ENCODE assay signal across 7 cellular contexts in genomic region chr11:27219487-27220039, GRCh38.
DNase-seq lines count a peak whose midpoint lies in the region; TF ChIP-seq lines count a peak whose summit lies in the region.
"Not testable (repeated sequence)": the region's sequence is repeated elsewhere in the genome, so short reads cannot be mapped to it uniquely, and the experiment has no call there.

No MANE protein-coding gene starts in this region.

- H3K4ac ChIP-seq in H9 (ENCODE audit: low read depth, low read length) = peak overlapping the region; percentile 66; the same call in 1 of the 2 replicates
- H3K4ac ChIP-seq in mesendoderm (ENCODE audit: low read depth, low read length) = not testable (repeated sequence)

- H2BK5ac ChIP-seq in H9 (ENCODE audit: insufficient read length, low read length); mesendoderm (ENCODE audit: low read length): not testable (repeated sequence)

- peak overlapping the region; percentile 91 for H3K4me3 ChIP-seq in OCI-LY3 (ENCODE audit: low read length)
- not testable (repeated sequence) for H3K4me3 ChIP-seq in mesendoderm (ENCODE audit: low read length)

- not testable (repeated sequence) for DNase-seq in H9; glutamatergic neuron; mesendoderm; osteocyte (ENCODE audit: extremely low spot score, unreplicated experiment)
- DNase-seq in NCI-H1417 (lab: John Stamatoyannopoulos, UW) = peak; percentile 10 to 38 (median 16)

- H3K14ac ChIP-seq in H9 (ENCODE audit: insufficient read depth, low read length) = not testable (repeated sequence)

- H3K18ac ChIP-seq in H9 (ENCODE audit: insufficient read length, low read depth, low read length) = not testable (repeated sequence)
- H3K18ac ChIP-seq in mesendoderm (ENCODE audit: low read length) = peak overlapping the region; percentile 90

- not testable (repeated sequence) for H4K91ac ChIP-seq in H9 (ENCODE audit: insufficient read length, low read depth, low read length)

- H3K9ac ChIP-seq in H9 (ENCODE audit: extremely low read depth, insufficient read length, low read length) (peak overlapping the region; percentile 65), OCI-LY3 (ENCODE audit: low read length) (peak overlapping the region; percentile 94)
- H3K9ac ChIP-seq in mesendoderm (ENCODE audit: low read length) = not testable (repeated sequence)

- no CpG with 5 or more reads among the region's 24 CpGs for WGBS in H9 (ENCODE audit: extremely low coverage, insufficient read length, low lambda C conversion rate)
- WGBS in mesendoderm (ENCODE audit: extremely low coverage, insufficient coverage, low lambda C conversion rate) = no CpG with 5 or more reads among the region's 24 CpGs

- H3K4me1 ChIP-seq in H9 (ENCODE audit: insufficient read depth, low read length); mesendoderm (ENCODE audit: control insufficient read depth, low read depth, low read length): not testable (repeated sequence)
- H3K4me1 ChIP-seq in OCI-LY3 (ENCODE audit: low read length) = peaks cover 12% of the 10 kb centered on the region

- H4K20me1 ChIP-seq in H9 (ENCODE audit: control insufficient read depth, insufficient read depth, insufficient read length); OCI-LY3 (ENCODE audit: insufficient read depth, low read length): not testable (repeated sequence)

- peak overlapping the region; percentile 82 to 87 for H3K4me3 Mint-ChIP-seq in H9
- peak overlapping the region in 3 of 5 experiments; percentile 43 to 81 (median 76) for H3K4me3 Mint-ChIP-seq in brain
- peak overlapping the region; percentile 68 for H3K4me3 Mint-ChIP-seq in glutamatergic neuron (ENCODE audit: unreplicated experiment)
- H3K4me3 Mint-ChIP-seq in osteocyte (ENCODE audit: unreplicated experiment) = peak overlapping the region; percentile 70

- H2AK5ac ChIP-seq in H9 (ENCODE audit: insufficient read length, low read length) = not testable (repeated sequence)
- H2AK5ac ChIP-seq in mesendoderm (ENCODE audit: low read length) = peak overlapping the region; percentile 5

- not testable (repeated sequence) for H3K27me3 Mint-ChIP-seq in H9 (ENCODE audit: low read depth); brain; glutamatergic neuron (ENCODE audit: unreplicated experiment); osteocyte (ENCODE audit: unreplicated experiment)

- H3K27me3 ChIP-seq in H9 (ENCODE audit: insufficient read depth, low read length); OCI-LY3 (ENCODE audit: low read depth, low read length); mesendoderm (ENCODE audit: insufficient read depth, low read length, poor library complexity): not testable (repeated sequence)

- peak overlapping the region in 2 of 3 experiments; percentile 99 to 100; a peak in 5 of 7 replicates for H3K27ac Mint-ChIP-seq in H9
- peak overlapping the region in 3 of 5 experiments; percentile 90 to 96 (median 95) for H3K27ac Mint-ChIP-seq in brain
- H3K27ac Mint-ChIP-seq in glutamatergic neuron (ENCODE audit: unreplicated experiment) = peak overlapping the region; percentile 72
- H3K27ac Mint-ChIP-seq in osteocyte (ENCODE audit: unreplicated experiment) = peak overlapping the region; percentile 96

- not testable (repeated sequence) for H2AFZ ChIP-seq in H9 (ENCODE audit: low read length)
- H2AFZ ChIP-seq in OCI-LY3 (ENCODE audit: low read depth, low read length) = peak overlapping the region; percentile 61; the same call in 1 of the 2 replicates

- not testable (repeated sequence) for H4K5ac ChIP-seq in H9 (ENCODE audit: insufficient read length, low read depth, low read length); mesendoderm (ENCODE audit: low read length)

- H3K9me3 Mint-ChIP-seq in H9; brain; glutamatergic neuron (ENCODE audit: unreplicated experiment); osteocyte (ENCODE audit: unreplicated experiment): not testable (repeated sequence)

- not testable (repeated sequence) for H3K23ac ChIP-seq in H9 (ENCODE audit: insufficient read length, low read depth, low read length); mesendoderm (ENCODE audit: low read length)

- not testable (repeated sequence) for H3K79me2 ChIP-seq in H9 (ENCODE audit: insufficient read depth, low read length); mesendoderm (ENCODE audit: control insufficient read depth, insufficient read depth, low read length)
- peaks cover 17% of the 10 kb centered on the region for H3K79me2 ChIP-seq in OCI-LY3 (ENCODE audit: low read length)

- not testable (repeated sequence) for H3K27ac ChIP-seq in H9 (ENCODE audit: insufficient read length, low read depth, low read length); mesendoderm (ENCODE audit: low read depth, low read length)
- H3K27ac ChIP-seq in OCI-LY3 (ENCODE audit: low read length) = peak overlapping the region; percentile 85

- H3K36me3 ChIP-seq in OCI-LY3 (replicated peaks; ENCODE audit: low read depth, low read length) = peaks cover 21% of the 10 kb centered on the region
- not testable (repeated sequence) for H3K36me3 ChIP-seq in mesendoderm (ENCODE audit: control insufficient read depth, insufficient read depth, low read length)

- H3K4me2 ChIP-seq in H9 (ENCODE audit: insufficient read depth, insufficient read length, low read length) (peak overlapping the region; percentile 71), OCI-LY3 (ENCODE audit: low read length) (peak overlapping the region; percentile 99)
- H3K4me2 ChIP-seq in mesendoderm (ENCODE audit: low read length) = not testable (repeated sequence)

- not testable (repeated sequence) for H3K79me1 ChIP-seq in H9 (ENCODE audit: insufficient read depth, low read depth, low read length, poor library complexity, severe bottlenecking); mesendoderm (ENCODE audit: low read length)

- H2BK120ac ChIP-seq in H9 (ENCODE audit: low read depth, low read length, poor library complexity, severe bottlenecking); mesendoderm (ENCODE audit: low read depth, low read length): not testable (repeated sequence)

- peaks cover 0 to 40% (median 24%) of the 10 kb centered on the region in 3 experiments; a peak in 5 of 7 replicates for H3K36me3 Mint-ChIP-seq in H9 (ENCODE audit: insufficient read depth in 1 of 3, low read depth in 3 of 3)
- H3K36me3 Mint-ChIP-seq in brain; glutamatergic neuron (ENCODE audit: unreplicated experiment); osteocyte (ENCODE audit: unreplicated experiment): not testable (repeated sequence)

- H3K56ac ChIP-seq in H9 (ENCODE audit: insufficient read length, low read depth, low read length) = not testable (repeated sequence)
- peak overlapping the region; percentile 17 for H3K56ac ChIP-seq in mesendoderm (ENCODE audit: low read length)

- peaks cover 30 to 42% of the 10 kb centered on the region in 2 experiments for H3K4me1 Mint-ChIP-seq in H9
- H3K4me1 Mint-ChIP-seq in brain = peaks cover 52% of the 10 kb centered on the region
- not testable (repeated sequence) for H3K4me1 Mint-ChIP-seq in glutamatergic neuron (ENCODE audit: low read depth, unreplicated experiment)
- H3K4me1 Mint-ChIP-seq in osteocyte (ENCODE audit: unreplicated experiment) = peaks cover 49% of the 10 kb centered on the region

- not testable (repeated sequence) for H2BK15ac ChIP-seq in H9 (ENCODE audit: low read depth, low read length)
- H2BK15ac ChIP-seq in mesendoderm (replicated peaks; ENCODE audit: low read depth) = peak overlapping the region; percentile 100

- H3T11ph ChIP-seq in H9 (ENCODE audit: low read length) = peak overlapping the region; percentile 77

- TF ChIP-seq CTCF in H9 (conservative IDR thresholded peaks at IDR 0.05); OCI-LY3 (IDR thresholded peaks at IDR 0.05; ENCODE audit: low read depth, low read length); brain (conservative IDR thresholded peaks at IDR 0.05); glutamatergic neuron (IDR thresholded peaks at IDR 0.05; ENCODE audit: partially characterized antibody, unreplicated experiment); osteocyte (IDR thresholded peaks at IDR 0.05): not testable (repeated sequence)

- not testable (repeated sequence) for H3K23me2 ChIP-seq in H9 (ENCODE audit: insufficient read length, low read depth, low read length, poor library complexity, severe bottlenecking)

- not testable (repeated sequence) for H3K9me3 ChIP-seq in H9 (ENCODE audit: control insufficient read depth, low read depth, low read length); OCI-LY3 (ENCODE audit: insufficient read depth, low read length)

- not testable (repeated sequence) for H2BK20ac ChIP-seq in H9 (ENCODE audit: low read depth, low read length, poor library complexity, severe bottlenecking)

- not testable (repeated sequence) for H2BK12ac ChIP-seq in H9 (ENCODE audit: insufficient read length, low read depth, low read length)

- H4K8ac ChIP-seq in H9 (replicated peaks; ENCODE audit: insufficient read length, low read depth, low read length); mesendoderm (ENCODE audit: low read depth, low read length): not testable (repeated sequence)
